9 cellular contexts compared by ENCODE assay signal in the genomic region with DNA sequence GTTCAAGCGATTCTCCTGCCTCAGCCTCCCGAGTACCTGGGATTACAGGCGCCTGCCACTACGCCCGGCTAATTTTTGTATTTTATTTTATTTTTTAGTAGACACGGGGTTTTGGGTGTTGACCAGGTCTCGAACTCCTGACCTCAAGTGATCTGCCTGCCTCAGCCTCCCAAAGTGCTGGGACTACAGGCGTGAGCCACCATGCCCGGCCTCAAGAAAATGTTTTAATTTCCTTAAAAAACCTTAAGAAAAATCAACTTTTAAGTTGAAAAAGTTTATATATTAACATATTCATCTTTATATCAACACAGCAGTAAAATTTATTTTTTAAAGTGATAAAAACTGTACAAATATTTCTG. TPM values are rescaled to one million over a fixed set of nuclear protein-coding genes. Genes with fewer than 3 reads are reported as not detected.
DNase-seq lines count a peak whose midpoint lies in the region; ATAC-seq and TF ChIP-seq lines count a peak whose summit lies in the region.
"Not testable (repeated sequence)": the region's sequence is repeated elsewhere in the genome, so short reads cannot be mapped to it uniquely, and the experiment has no call there.
"Had no signal": no experiment of that assay in that cellular context is flagged by ENCODE, and none has a peak within 500 bp of the region (broad histone marks: within the 10 kb centered on the region; RNA-seq: fewer than 3 reads in every experiment).

No MANE protein-coding gene starts in this region.

- H3K4me1 Mint-ChIP-seq in GM23338; stimulated activated effector memory CD8-positive, alpha-beta T cell treated with anti-CD3 and anti-CD28 coated beads, Interleukin-12 subunit alpha, Interleukin-12 subunit beta, amount 100 ng/mL, for 72 hours: not testable (repeated sequence)
- peaks cover 24% of the 10 kb centered on the region for H3K4me1 Mint-ChIP-seq in activated T-cell treated with anti-CD3 and anti-CD28 coated beads, Interleukin-2, amount 50 U/mL, for 24 hours (ENCODE audit: low read depth)
- peaks cover 19% of the 10 kb centered on the region for H3K4me1 Mint-ChIP-seq in central memory CD8-positive, alpha-beta T cell
- peaks cover 10 to 12% of the 10 kb centered on the region in 2 donors for H3K4me1 Mint-ChIP-seq in natural killer cell

- H3F3A ChIP-seq in GM23338 (replicated peaks; ENCODE audit: low read depth); PC-3 (ENCODE audit: low read length, unreplicated experiment): not testable (repeated sequence)

- TF ChIP-seq CTCF in A673 (conservative IDR thresholded peaks at IDR 0.05; ENCODE audit: low read depth, low read length); GM23338 (conservative IDR thresholded peaks at IDR 0.05; ENCODE audit: low read depth in 2 of 2); PC-3 (conservative IDR thresholded peaks at IDR 0.05; ENCODE audit: low read depth, low read length); left ventricle myocardium inferior (IDR thresholded peaks at IDR 0.05; ENCODE audit: borderline replicate concordance); natural killer cell (IDR thresholded peaks at IDR 0.05): not testable (repeated sequence)

- BruUV-seq in A673 (replicated peaks; lab: Mats Ljungman, UMichigan): not testable (repeated sequence)
- TSS peak; percentile 88 for BruUV-seq in PC-3 (replicated peaks; lab: Mats Ljungman, UMichigan)

- H3K27ac Mint-ChIP-seq in GM23338: not testable (repeated sequence)
- H3K27ac Mint-ChIP-seq in activated T-cell treated with anti-CD3 and anti-CD28 coated beads, Interleukin-2, amount 50 U/mL, for 24 hours: peak overlapping the region; percentile 98
- H3K27ac Mint-ChIP-seq in central memory CD8-positive, alpha-beta T cell (ENCODE audit: low read depth): peak overlapping the region; percentile 79
- peak overlapping the region; percentile 80 to 88 for H3K27ac Mint-ChIP-seq in natural killer cell
- H3K27ac Mint-ChIP-seq in stimulated activated effector memory CD8-positive, alpha-beta T cell treated with anti-CD3 and anti-CD28 coated beads, Interleukin-12 subunit alpha, Interleukin-12 subunit beta, amount 100 ng/mL, for 72 hours: peak overlapping the region; percentile 88

- H3K36me3 Mint-ChIP-seq in GM23338 (ENCODE audit: low read depth); central memory CD8-positive, alpha-beta T cell (ENCODE audit: insufficient read depth); natural killer cell: not testable (repeated sequence)
- peaks cover 38% of the 10 kb centered on the region for H3K36me3 Mint-ChIP-seq in activated T-cell treated with anti-CD3 and anti-CD28 coated beads, Interleukin-2, amount 50 U/mL, for 24 hours (ENCODE audit: low read depth)
- H3K36me3 Mint-ChIP-seq in stimulated activated effector memory CD8-positive, alpha-beta T cell treated with anti-CD3 and anti-CD28 coated beads, Interleukin-12 subunit alpha, Interleukin-12 subunit beta, amount 100 ng/mL, for 72 hours: peaks cover 15% of the 10 kb centered on the region

- not testable (repeated sequence) for H3K4me1 ChIP-seq in A673 (ENCODE audit: insufficient read depth, low read length, poor library complexity, severe bottlenecking); GM23338 (ENCODE audit: insufficient read depth); PC-3 (ENCODE audit: insufficient read depth, low read length)
- peaks cover 17% of the 10 kb centered on the region for H3K4me1 ChIP-seq in left ventricle myocardium inferior

- peak overlapping the region; percentile 57 for H3K4me2 ChIP-seq in GM23338
- peak overlapping the region; percentile 62 for H3K4me2 ChIP-seq in PC-3 (ENCODE audit: low read length)

- H3K4me3 ChIP-seq in A673 (ENCODE audit: low read depth, low read length, poor library complexity, severe bottlenecking) (peak overlapping the region; percentile 73), GM23338 (peak overlapping the region; percentile 15; the same call in 1 of the 2 replicates), PC-3 (ENCODE audit: low read length) (peak overlapping the region; percentile 76; the same call in 1 of the 2 replicates), left ventricle myocardium inferior (peak overlapping the region; percentile 87)

- intact Hi-C loops in A673 (cut with micrococcal nuclease; ENCODE audit: unreplicated experiment); left ventricle myocardium inferior (cut with micrococcal nuclease): not testable (repeated sequence)
- intact Hi-C loops in PC-3 (cut with micrococcal nuclease): loop anchor here (10.0 kb wide), 1 partner anchor 87 kb away; the partner anchor contains the start of genes DHX38 and TXNL4B
- intact Hi-C loops in natural killer cell (cut with micrococcal nuclease): loop anchor here (1.0 kb wide), 2 partner anchors 85 to 113 kb away; partner anchors contain the start of genes DHX38, IST1 and TXNL4B

- peak overlapping the region; percentile 80; the same call in 1 of the 2 replicates for H2AFZ ChIP-seq in GM23338
- H2AFZ ChIP-seq in PC-3 (ENCODE audit: low read length): peak overlapping the region; percentile 78

- not testable (repeated sequence) for H3K36me3 ChIP-seq in A673 (ENCODE audit: insufficient read depth, low read length, poor library complexity, severe bottlenecking); GM23338 (ENCODE audit: insufficient read depth); PC-3 (ENCODE audit: low read depth, low read length); left ventricle myocardium inferior

- not testable (repeated sequence) for ATAC-seq in GM23338; PC-3; central memory CD8-positive, alpha-beta T cell (replicated peaks; ENCODE audit: extremely low read depth, poor library complexity, severe bottlenecking); natural killer cell; stimulated activated effector memory CD8-positive, alpha-beta T cell treated with anti-CD3 and anti-CD28 coated beads, Interleukin-12 subunit alpha, Interleukin-12 subunit beta, amount 100 ng/mL, for 72 hours

- not testable (repeated sequence) for DNase-seq in A673 (ENCODE audit: low spot score); GM23338 (ENCODE audit: low spot score); PC-3; activated T-cell treated with anti-CD3 and anti-CD28 coated beads, Interleukin-2, amount 50 U/mL, for 24 hours; central memory CD8-positive, alpha-beta T cell (ENCODE audit: low spot score in 2 of 2); left ventricle myocardium inferior; natural killer cell
- peak in 1 of 2 donors; percentile 54 for DNase-seq in stimulated activated effector memory CD8-positive, alpha-beta T cell treated with anti-CD3 and anti-CD28 coated beads, Interleukin-12 subunit alpha, Interleukin-12 subunit beta, amount 100 ng/mL, for 72 hours (ENCODE audit: low spot score in 2 of 2)

- POLR2A ChIA-PET in A673 (lab: Charles Lee; ENCODE audit: low non-redundant PET); PC-3 (lab: Charles Lee; ENCODE audit: unreplicated experiment): not testable (repeated sequence)

- not testable (repeated sequence) for H3K27me3 Mint-ChIP-seq in GM23338 (ENCODE audit: insufficient read depth, low read depth, poor library complexity); activated T-cell treated with anti-CD3 and anti-CD28 coated beads, Interleukin-2, amount 50 U/mL, for 24 hours; central memory CD8-positive, alpha-beta T cell; natural killer cell (ENCODE audit: low read depth in 2 of 2)

- not testable (repeated sequence) for H3K27me3 ChIP-seq in A673 (replicated peaks; ENCODE audit: insufficient read depth, low read depth, low read length, poor library complexity); GM23338 (ENCODE audit: insufficient read depth); PC-3 (ENCODE audit: low read length); left ventricle myocardium inferior (ENCODE audit: low read depth)

- H3K4me3 Mint-ChIP-seq in GM23338 (peak overlapping the region; percentile 97), natural killer cell (peak overlapping the region; percentile 97)
- peak overlapping the region; percentile 92 for H3K4me3 Mint-ChIP-seq in activated T-cell treated with anti-CD3 and anti-CD28 coated beads, Interleukin-2, amount 50 U/mL, for 24 hours
- peak overlapping the region; percentile 89 for H3K4me3 Mint-ChIP-seq in central memory CD8-positive, alpha-beta T cell
- H3K4me3 Mint-ChIP-seq in stimulated activated effector memory CD8-positive, alpha-beta T cell treated with anti-CD3 and anti-CD28 coated beads, Interleukin-12 subunit alpha, Interleukin-12 subunit beta, amount 100 ng/mL, for 72 hours: peak overlapping the region; percentile 87

- CTCF ChIA-PET in A673 (lab: Charles Lee); PC-3 (lab: Charles Lee): not testable (repeated sequence)

- not testable (repeated sequence) for H3K9me2 ChIP-seq in GM23338 (ENCODE audit: insufficient read depth); PC-3 (replicated peaks; ENCODE audit: low read length)

- H4K20me1 ChIP-seq in GM23338 (replicated peaks; ENCODE audit: insufficient read depth); PC-3 (ENCODE audit: low read length): not testable (repeated sequence)

- not testable (repeated sequence) for H3K9me3 ChIP-seq in A673 (ENCODE audit: low read depth, low read length, poor library complexity, severe bottlenecking); PC-3 (ENCODE audit: low read length); left ventricle myocardium inferior (replicated peaks)

- H3K27ac ChIP-seq in A673 (ENCODE audit: low read depth, low read length, poor library complexity, severe bottlenecking); GM23338 (ENCODE audit: low read depth); PC-3 (ENCODE audit: low read length): not testable (repeated sequence)
- peak overlapping the region; percentile 74 for H3K27ac ChIP-seq in left ventricle myocardium inferior (replicated peaks)

- not testable (repeated sequence) for H3K9me3 Mint-ChIP-seq in GM23338; activated T-cell treated with anti-CD3 and anti-CD28 coated beads, Interleukin-2, amount 50 U/mL, for 24 hours; central memory CD8-positive, alpha-beta T cell; natural killer cell; stimulated activated effector memory CD8-positive, alpha-beta T cell treated with anti-CD3 and anti-CD28 coated beads, Interleukin-12 subunit alpha, Interleukin-12 subunit beta, amount 100 ng/mL, for 72 hours

- peaks cover 13% of the 10 kb centered on the region for H3K79me2 ChIP-seq in GM23338 (replicated peaks; ENCODE audit: insufficient read depth)
- H3K79me2 ChIP-seq in PC-3 (ENCODE audit: low read length): peaks cover 18% of the 10 kb centered on the region

- H3K9ac ChIP-seq in PC-3 (ENCODE audit: low read length): peak overlapping the region; percentile 31; the same call in 1 of the 2 replicates

RNA-seq across cellular contexts. Expression of gene DHODH, which starts 0.5 kb away (rescaled TPM):
- total RNA-seq in A673 (2021) (12.8 and 14.4 TPM in 2 replicates), PC-3 (2014; rRNA removed) (10.6 and 11.1 TPM in 2 replicates), left ventricle myocardium inferior (8.1 TPM), natural killer cell (1 to 10 TPM; 3.7 to 6.9 (median 4.7) TPM)
- 11.7 and 15.1 TPM in 2 replicates for total RNA-seq in GM23338 (2014; rRNA removed; shearing (Covaris generic))
- polyA plus RNA-seq in GM23338 (2016; fragmentation: Nextera tagmentation; extraction: Ambion mirVana): 9.5 and 10.7 TPM in 2 replicates

RNA-seq across cellular contexts. Expression of gene PKD1L3, which starts 7.8 kb away (rescaled TPM):
- not detected in 2 replicates for total RNA-seq in A673 (2021)
- total RNA-seq in GM23338 (2014; rRNA removed; shearing (Covaris generic)): not detected in 2 replicates
- not detected in 2 replicates for polyA plus RNA-seq in GM23338 (2016; fragmentation: Nextera tagmentation; extraction: Ambion mirVana)
- total RNA-seq in PC-3 (2014; rRNA removed): not detected in 2 replicates
- 0.08 TPM for total RNA-seq in left ventricle myocardium inferior
- under 1 TPM in 1 of 3 donors, not detected in 2; 0.12 TPM for total RNA-seq in natural killer cell
- total RNA-seq: SK-MEL-5 had no signal

RNA-seq across cellular contexts. Expression of gene HP, which starts 46.3 kb away (rescaled TPM):
- total RNA-seq in A673 (2021) (not detected in 2 replicates), PC-3 (2014; rRNA removed) (not detected in 2 replicates), left ventricle myocardium inferior (1.6 TPM), natural killer cell (1 to 10 TPM in 1 of 3 donors, under 1 TPM in 1, not detected in 1; 0.32 to 2.1 TPM)
- total RNA-seq in GM23338 (2014; rRNA removed; shearing (Covaris generic)): not detected in 2 replicates
- polyA plus RNA-seq in GM23338 (2016; fragmentation: Nextera tagmentation; extraction: Ambion mirVana): 0.26 and 0.43 TPM in 2 replicates
- total RNA-seq: SK-MEL-5 had no signal

RNA-seq across cellular contexts. Expression of gene HPR, which starts 55.0 kb away (rescaled TPM):
- total RNA-seq in A673 (2021) (not detected in 2 replicates), PC-3 (2014; rRNA removed) (not detected in 2 replicates), left ventricle myocardium inferior (67.8 TPM), natural killer cell (not detected)
- not detected in 2 replicates for total RNA-seq in GM23338 (2014; rRNA removed; shearing (Covaris generic))
- not detected in 2 replicates for polyA plus RNA-seq in GM23338 (2016; fragmentation: Nextera tagmentation; extraction: Ambion mirVana)
- total RNA-seq: SK-MEL-5 had no signal

Comparison
In these comparisons a context has a peak if more than half of its experiments do, and no peak if none do; other contexts are left out.
1. H3K4me3 ChIP-seq: peak in every context shown above with its lines; median percentile 87 in left ventricle myocardium inferior; 76 in PC-3; 73 in A673; 15 in GM23338.